Comparison of ENCODE assay signal across 8 cellular contexts in genomic region chr1:154669464-154670282, GRCh38.
DNase-seq lines count a peak whose midpoint lies in the region; ATAC-seq, FAIRE-seq and TF ChIP-seq lines count a peak whose summit lies in the region.

No MANE protein-coding gene starts in this region.

- CTCF ChIA-PET in activated B cell treated with CpG ODN at 0.5 μM for 24 hours (lab: Charles Lee): interaction anchor here (0.7 to 1.7 kb wide), 6 partner anchors 85 to 391 kb away, joined by 3 to 22 read pairs (median 4); no protein-coding TSS in a partner anchor

- H3K27me3 ChIP-seq in bronchial epithelial cell (ENCODE audit: control insufficient read depth, insufficient read depth, low read length) (no peaks in the 10 kb centered on the region), keratinocyte (ENCODE audit: control insufficient read depth, extremely low read depth, insufficient read depth, low read length) (no peaks in the 10 kb centered on the region)

- intact Hi-C loops in activated B cell treated with CpG ODN at 0.5 μM for 24 hours (cut with micrococcal nuclease): loop anchor here (1.0 kb wide), 5 partner anchors 91 to 415 kb away; no protein-coding TSS in a partner anchor

- H3K79me2 ChIP-seq in keratinocyte (ENCODE audit: control insufficient read depth, insufficient read depth, low read length): no peaks in the 10 kb centered on the region

- H3K9me3 ChIP-seq in keratinocyte (ENCODE audit: control insufficient read depth, low read depth, low read length): no peaks in the 10 kb centered on the region

- H3K9me1 ChIP-seq in keratinocyte (ENCODE audit: control insufficient read depth, extremely low read depth, insufficient read depth, low read length): no peaks in the 10 kb centered on the region

- no peak overlapping the region for H2AFZ ChIP-seq in keratinocyte (ENCODE audit: control insufficient read depth, low read length)

- dilution Hi-C loops in keratinocyte (cut with MboI; ENCODE audit: extremely low pct_ligation_motif_present, low sequenced_read_pairs): no loop called here

- H3K9me3 Mint-ChIP-seq in activated B cell treated with CpG ODN at 0.5 μM for 24 hours: no peaks in the 10 kb centered on the region

- no peak overlapping the region for H3K27ac Mint-ChIP-seq in activated B cell treated with CpG ODN at 0.5 μM for 24 hours

- H3K36me3 Mint-ChIP-seq in activated B cell treated with CpG ODN at 0.5 μM for 24 hours (ENCODE audit: low read depth): no peaks in the 10 kb centered on the region

- FAIRE-seq in bronchial epithelial cell (lab: Jason Lieb, UNC): no peak
- peak; percentile 71 for FAIRE-seq in keratinocyte (lab: Jason Lieb, UNC)

- no peak overlapping the region for H3K4me3 Mint-ChIP-seq in activated B cell treated with CpG ODN at 0.5 μM for 24 hours

- H3K4me1 ChIP-seq in keratinocyte (ENCODE audit: control insufficient read depth, extremely low read depth, insufficient read depth, low read length): no peaks in the 10 kb centered on the region

- H3K27ac ChIP-seq in keratinocyte (ENCODE audit: control insufficient read depth, insufficient read depth, low read length): no peak overlapping the region

- no peaks in the 10 kb centered on the region for H4K20me1 ChIP-seq in keratinocyte (ENCODE audit: control insufficient read depth, extremely low read depth, insufficient read depth, low read length)

- no peaks in the 10 kb centered on the region for H3K36me3 ChIP-seq in bronchial epithelial cell (ENCODE audit: control insufficient read depth, insufficient read depth, low read length)
- no peaks in the 10 kb centered on the region for H3K36me3 ChIP-seq in keratinocyte (ENCODE audit: control insufficient read depth in 2 of 2, extremely low read depth in 1 of 2, insufficient read depth in 2 of 2, low read length in 2 of 2)

- H3K4me1 Mint-ChIP-seq in activated B cell treated with CpG ODN at 0.5 μM for 24 hours: no peaks in the 10 kb centered on the region

- peak; percentile 47 for DNase-seq in CMK (ENCODE audit: low read depth)
- DNase-seq in HFF-Myc (ENCODE audit: extremely low read depth, low read depth): peak; percentile 31
- peak; percentile 81 for DNase-seq in NCI-H2196 (lab: John Stamatoyannopoulos, UW; ENCODE audit: unreplicated experiment)
- DNase-seq in activated B cell treated with CpG ODN at 0.5 μM for 24 hours: peak; percentile 37
- peak; percentile 72 for DNase-seq in bronchial epithelial cell (ENCODE audit: low read depth)
- peak; percentile 11 for DNase-seq in keratinocyte (ENCODE audit: low read depth, low spot score)
- DNase-seq in stimulated activated CD4-positive, alpha-beta T cell treated with anti-CD3 and anti-CD28 coated beads, Interleukin-1b, Interleukin-23, amount 100 ng/mL, for 4 hours (ENCODE audit: low read depth in 2 of 2): peak; percentile 60 to 65

- H3K9ac ChIP-seq in keratinocyte (ENCODE audit: control insufficient read depth, extremely low read depth, insufficient read depth, low read length): no peak overlapping the region

- no peak overlapping the region for H3K4me3 ChIP-seq in HFF-Myc (replicated peaks; ENCODE audit: low read depth, low read length)
- no peak overlapping the region for H3K4me3 ChIP-seq in bronchial epithelial cell (ENCODE audit: low read depth, low read length)
- H3K4me3 ChIP-seq in keratinocyte (ENCODE audit: control insufficient read depth in 2 of 3, extremely low read depth in 1 of 3, insufficient read depth in 2 of 3, low read depth in 1 of 3, low read length in 3 of 3): no peak overlapping the region

- POLR2A ChIA-PET in activated B cell treated with CpG ODN at 0.5 μM for 24 hours (lab: Charles Lee): interaction anchor here (0.7 kb wide), 1 partner anchor 191 kb away, joined by 6 read pairs; no protein-coding TSS in a partner anchor

- TF ChIP-seq CTCF in HFF-Myc (IDR thresholded peaks at IDR 0.05; ENCODE audit: low read depth, low read length, missing control alignments) (peak; percentile 70), activated B cell treated with CpG ODN at 0.5 μM for 24 hours (IDR thresholded peaks at IDR 0.05) (no peak), bronchial epithelial cell (IDR thresholded peaks at IDR 0.05; ENCODE audit: insufficient read depth, low read length, severe bottlenecking) (peak; percentile 88), keratinocyte (optimal IDR thresholded peaks at IDR 0.05 in 1 of 3, IDR thresholded peaks at IDR 0.05 in 1 of 3, conservative IDR thresholded peaks at IDR 0.05 in 1 of 3; ENCODE audit: extremely low read depth in 1 of 3, insufficient read depth in 2 of 3, low read length in 3 of 3) (peak; percentile 91 to 98 (median 95))

- ATAC-seq in activated B cell treated with CpG ODN at 0.5 μM for 24 hours (ENCODE audit: low read depth) (peak; percentile 98), HG03469 (IDR thresholded peaks at IDR 0.05; ENCODE audit: unreplicated experiment) (no peak)

- no peaks in the 10 kb centered on the region for H3K27me3 Mint-ChIP-seq in activated B cell treated with CpG ODN at 0.5 μM for 24 hours

- no peak overlapping the region for H3K4me2 ChIP-seq in keratinocyte (ENCODE audit: control insufficient read depth, extremely low read depth, insufficient read depth, low read depth, low read length)

Comparison
In these comparisons a context has a peak if more than half of its experiments do, and no peak if none do; other contexts are left out.
1. DNase-seq: peak in every context shown above with its lines; median percentile 81 in NCI-H2196; 72 in bronchial epithelial cell; 62 in stimulated activated CD4-positive, alpha-beta T cell treated with anti-CD3 and anti-CD28 coated beads, Interleukin-1b, Interleukin-23, amount 100 ng/mL, for 4 hours; 47 in CMK; 37 in activated B cell treated with CpG ODN at 0.5 μM for 24 hours; 31 in HFF-Myc; 11 in keratinocyte.